In genomic region chr12:29796823-29797263, GRCh38 we compare ENCODE assay signal across 11 cellular contexts. TPM values are rescaled to one million over a fixed set of nuclear protein-coding genes. Genes with fewer than 3 reads are reported as not detected.
DNase-seq lines count a peak whose midpoint lies in the region; ATAC-seq and TF ChIP-seq lines count a peak whose summit lies in the region.
"Had no signal": no experiment of that assay in that cellular context is flagged by ENCODE, and none has a peak within 500 bp of the region (broad histone marks: within the 10 kb centered on the region; RNA-seq: fewer than 3 reads in every experiment).

No MANE protein-coding gene starts in this region.

- peak; percentile 29 for DNase-seq in HCT116 (ENCODE audit: low read depth, low spot score)
- peak; percentile 93 for DNase-seq in astrocyte of the hippocampus (ENCODE audit: low read depth, low spot score)
- DNase-seq in hepatic stellate cell (ENCODE audit: low spot score), result peak; percentile 62
- no peak for DNase-seq in smooth muscle cell (lab: John Stamatoyannopoulos, UW; ENCODE audit: unreplicated experiment)
- DNase-seq in GM10248 (ENCODE audit: extremely low spot score), result no peak
- no peak for DNase-seq in stimulated activated CD8-positive, alpha-beta memory T cell treated with anti-CD3 and anti-CD28 coated beads, Interleukin-4, amount 100 ng/mL, for 48 hours
- DNase-seq: activated CD4-positive, alpha-beta T cell treated with anti-CD3 and anti-CD28 coated beads, Interleukin-2, amount 50 U/mL, for 48 hours had no signal

- TF ChIP-seq POLR2A in HCT116 (IDR thresholded peaks at IDR 0.05; ENCODE audit: borderline replicate concordance, extremely low read depth, insufficient read depth, insufficient read length), result no peak

- no peaks in the 10 kb centered on the region for H3K27me3 ChIP-seq in HCT116 (ENCODE audit: insufficient read depth, low read length)
- H3K27me3 ChIP-seq in smooth muscle cell (ENCODE audit: low read depth), result no peaks in the 10 kb centered on the region
- H3K27me3 ChIP-seq: cardiac muscle cell had no signal

- ATAC-seq in HCT116 (no peak), HG02678 (IDR thresholded peaks at IDR 0.05; ENCODE audit: unreplicated experiment) (no peak), HG02884 (IDR thresholded peaks at IDR 0.05; ENCODE audit: unreplicated experiment) (no peak)

- BruUV-seq in HCT116 (replicated peaks; lab: Mats Ljungman, UMichigan), result no TSS peak

- TF ChIP-seq CTCF in HCT116 (IDR thresholded peaks at IDR 0.05 in 2 of 3, conservative IDR thresholded peaks at IDR 0.05 in 1 of 3; ENCODE audit: borderline replicate concordance in 1 of 3, insufficient read depth in 1 of 3, low read depth in 2 of 3, low read length in 2 of 3) (no peak), smooth muscle cell (IDR thresholded peaks at IDR 0.05; ENCODE audit: borderline replicate concordance, insufficient read depth, poor library complexity, severe bottlenecking) (no peak), GM10248 (IDR thresholded peaks at IDR 0.05; ENCODE audit: control extremely low read depth, extremely low read depth, low read depth, missing control alignments) (no peak)

- H2AFZ ChIP-seq in HCT116 (ENCODE audit: low read depth, low read length, poor library complexity, severe bottlenecking) (no peak overlapping the region), smooth muscle cell (ENCODE audit: low read depth) (no peak overlapping the region)

- 14% methylated on average over 6 of the region's 6 CpGs for WGBS in smooth muscle cell (ENCODE audit: low lambda C conversion rate)

- POLR2A ChIA-PET in HCT116 (lab: Charles Lee) (no interaction called here), GM10248 (lab: Yijun Ruan, JAX) (interaction anchor here (0.7 kb wide), 1 partner anchor 199 kb away, joined by 3 read pairs; no protein-coding TSS in a partner anchor)

- H3K4me3 ChIP-seq in HCT116 (replicated peaks in 1 of 2; ENCODE audit: low read depth in 1 of 2, low read length in 2 of 2) (no peak overlapping the region), smooth muscle cell (peak overlapping the region; percentile 11)
- H3K4me3 ChIP-seq: cardiac muscle cell had no signal

- RAD21 ChIA-PET in HCT116 (lab: Charles Lee; ENCODE audit: low non-redundant PET in 1 of 2, low total read pairs in 2 of 2, uncharacterized antibody in 2 of 2, unreplicated experiment in 2 of 2), result no interaction called here

- TF ChIP-seq RAD21 in HCT116 (IDR thresholded peaks at IDR 0.05; ENCODE audit: low read depth), result no peak

- peaks cover 0 to 6% of the 10 kb centered on the region in 2 experiments; a peak in 2 of 4 replicates for H3K4me1 ChIP-seq in HCT116 (ENCODE audit: control insufficient read depth in 1 of 2, insufficient read depth in 2 of 2, low read length in 2 of 2)
- peaks cover 54% of the 10 kb centered on the region for H3K4me1 ChIP-seq in smooth muscle cell (ENCODE audit: low read depth)

- H3K36me3 ChIP-seq in HCT116 (ENCODE audit: control insufficient read depth in 1 of 2, insufficient read depth in 2 of 2, low read length in 2 of 2) (no peaks in the 10 kb centered on the region), smooth muscle cell (ENCODE audit: low read depth) (no peaks in the 10 kb centered on the region)
- H3K36me3 ChIP-seq: cardiac muscle cell had no signal

- H3K9me3 ChIP-seq in HCT116 (ENCODE audit: control insufficient read depth in 1 of 2, insufficient read depth in 1 of 2, low read depth in 1 of 2, low read length in 2 of 2) (peaks cover 11 to 22% of the 10 kb centered on the region in 2 experiments; a peak in 2 of 4 replicates), smooth muscle cell (replicated peaks; ENCODE audit: low read depth) (no peaks in the 10 kb centered on the region)

- H3K9ac ChIP-seq in HCT116 (ENCODE audit: low read length) (no peak overlapping the region), smooth muscle cell (ENCODE audit: low read depth) (peak overlapping the region; percentile 26)
- H3K9ac ChIP-seq: KMS-11 had no signal

- H3K27ac ChIP-seq in HCT116 (ENCODE audit: low read depth, low read length) (no peak overlapping the region), smooth muscle cell (ENCODE audit: low read depth) (peak overlapping the region; percentile 71)
- H3K27ac ChIP-seq: cardiac muscle cell, KMS-11 had no signal

- H3K4me2 ChIP-seq in HCT116 (ENCODE audit: low read length) (peak overlapping the region; percentile 24; the same call in 1 of the 2 replicates), smooth muscle cell (peak overlapping the region; percentile 75)
- H3K4me2 ChIP-seq: KMS-11 had no signal

- H4K20me1 ChIP-seq in HCT116 (ENCODE audit: insufficient read depth) (no peaks in the 10 kb centered on the region), smooth muscle cell (ENCODE audit: low read depth) (no peaks in the 10 kb centered on the region)

- H3K9me2 ChIP-seq in HCT116 (ENCODE audit: insufficient read depth), result no peaks in the 10 kb centered on the region

- CTCF ChIA-PET in HCT116 (lab: Charles Lee) (no interaction called here), GM10248 (lab: Yijun Ruan, JAX) (no interaction called here)

- peaks cover 17% of the 10 kb centered on the region for H3F3A ChIP-seq in smooth muscle cell (ENCODE audit: low read depth)

- intact Hi-C loops in HCT116 (cut with micrococcal nuclease), result no loop called here

- H3K79me2 ChIP-seq in HCT116 (ENCODE audit: insufficient read depth, low read length) (no peaks in the 10 kb centered on the region), smooth muscle cell (ENCODE audit: low read depth) (no peaks in the 10 kb centered on the region)

TF ChIP-seq in HCT116, 20 proteins besides CTCF, POLR2A, EP300 and RAD21:
- 0 out of 2 replicates have a peak, but pooled peaks have one; percentile 19 for TF ChIP-seq ATF3 (IDR thresholded peaks at IDR 0.05)
- TF ChIP-seq FOSL1 (IDR thresholded peaks at IDR 0.05; ENCODE audit: low read depth), result peak; percentile 62
- TF ChIP-seq SRF (IDR thresholded peaks at IDR 0.05; ENCODE audit: low read depth), result no peak
- peak; percentile 33; the same call in 1 of the 2 replicates for TF ChIP-seq SP1 (IDR thresholded peaks at IDR 0.05; ENCODE audit: low read depth)
- TF ChIP-seq SIN3A (IDR thresholded peaks at IDR 0.05; ENCODE audit: low read depth), result no peak
- TF ChIP-seq EGR1 (IDR thresholded peaks at IDR 0.05; ENCODE audit: low read depth), result no peak
- TF ChIP-seq CBX3 (IDR thresholded peaks at IDR 0.05; ENCODE audit: low read depth), result 0 out of 2 replicates have a peak, but pooled peaks have one; percentile 21
- TF ChIP-seq TCF7L2 (IDR thresholded peaks at IDR 0.05; ENCODE audit: borderline replicate concordance, extremely low read depth, insufficient read depth, insufficient read length), result no peak
- TF ChIP-seq CEBPB (IDR thresholded peaks at IDR 0.05; ENCODE audit: low read depth), result peak; percentile 61
- TF ChIP-seq, protein P1, sequence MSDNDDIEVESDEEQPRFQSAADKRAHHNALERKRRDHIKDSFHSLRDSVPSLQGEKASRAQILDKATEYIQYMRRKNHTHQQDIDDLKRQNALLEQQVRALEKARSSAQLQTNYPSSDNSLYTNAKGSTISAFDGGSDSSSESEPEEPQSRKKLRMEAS (IDR thresholded peaks at IDR 0.05), result no peak
- no peak for TF ChIP-seq EZH2 (IDR thresholded peaks at IDR 0.05)
- TF ChIP-seq ELF1 (IDR thresholded peaks at IDR 0.05; ENCODE audit: borderline replicate concordance, low read depth), result no peak
- TF ChIP-seq, protein P2, sequence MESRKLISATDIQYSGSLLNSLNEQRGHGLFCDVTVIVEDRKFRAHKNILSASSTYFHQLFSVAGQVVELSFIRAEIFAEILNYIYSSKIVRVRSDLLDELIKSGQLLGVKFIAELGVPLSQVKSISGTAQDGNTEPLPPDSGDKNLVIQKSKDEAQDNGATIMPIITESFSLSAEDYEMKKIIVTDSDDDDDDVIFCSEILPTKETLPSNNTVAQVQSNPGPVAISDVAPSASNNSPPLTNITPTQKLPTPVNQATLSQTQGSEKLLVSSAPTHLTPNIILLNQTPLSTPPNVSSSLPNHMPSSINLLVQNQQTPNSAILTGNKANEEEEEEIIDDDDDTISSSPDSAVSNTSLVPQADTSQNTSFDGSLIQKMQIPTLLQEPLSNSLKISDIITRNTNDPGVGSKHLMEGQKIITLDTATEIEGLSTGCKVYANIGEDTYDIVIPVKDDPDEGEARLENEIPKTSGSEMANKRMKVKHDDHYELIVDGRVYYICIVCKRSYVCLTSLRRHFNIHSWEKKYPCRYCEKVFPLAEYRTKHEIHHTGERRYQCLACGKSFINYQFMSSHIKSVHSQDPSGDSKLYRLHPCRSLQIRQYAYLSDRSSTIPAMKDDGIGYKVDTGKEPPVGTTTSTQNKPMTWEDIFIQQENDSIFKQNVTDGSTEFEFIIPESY (IDR thresholded peaks at IDR 0.05; ENCODE audit: extremely low read depth, insufficient replicate concordance, low read length), result no peak
TF ChIP-seq in HCT116: peak in this region for 5.

RNA-seq across cellular contexts. Expression of gene TMTC1, which starts 13.1 kb away (rescaled TPM):
- total RNA-seq in HCT116 (2021; ENCODE audit: unreplicated experiment) (2.0 TPM), smooth muscle cell (8.7 and 10.0 TPM in 2 replicates)
- 0.72 and 0.96 TPM in 2 replicates for polyA plus RNA-seq in HCT116 (2012)
- polyA plus RNA-seq in smooth muscle cell, result 3.4 and 3.5 TPM in 2 replicates

Comparison
In these comparisons a context has a peak if more than half of its experiments do, and no peak if none do; other contexts are left out.
1. DNase-seq: peak in HCT116 (single experiment), astrocyte of the hippocampus (single experiment) and hepatic stellate cell (single experiment); none in smooth muscle cell (single experiment), GM10248 (single experiment) and stimulated activated CD8-positive, alpha-beta memory T cell treated with anti-CD3 and anti-CD28 coated beads, Interleukin-4, amount 100 ng/mL, for 48 hours (single experiment).